Comparison of ENCODE assay signal across 43 cellular contexts in genomic region chr5:170206958-170207357, GRCh38. TPM values are rescaled to one million over a fixed set of nuclear protein-coding genes. Genes with fewer than 3 reads are reported as not detected.
"Had no signal": no experiment of that assay in that cellular context is flagged by ENCODE, and none has a peak within 500 bp of the region (broad histone marks: within the 10 kb centered on the region; RNA-seq: fewer than 3 reads in every experiment).

No MANE protein-coding gene starts in this region.

- H3K36me3 ChIP-seq: adrenal gland, ascending aorta, brain microvascular endothelial cell, breast epithelium, cardiac muscle cell had no signal

- ATAC-seq: activated naive CD4-positive, alpha-beta T cell treated with anti-CD3 and anti-CD28 coated beads, Interleukin-2, amount 50 U/mL, for 72 hours; activated naive CD8-positive, alpha-beta T cell treated with anti-CD3 and anti-CD28 coated beads, Interleukin-2, amount 50 U/mL, for 24 hours; activated T-cell treated with anti-CD3 and anti-CD28 coated beads, Interleukin-2, amount 50 U/mL, for 4 hours; activated T-cell treated with anti-CD3 and anti-CD28 coated beads, Interleukin-2, amount 50 U/mL, for 72 hours; activated T-helper 17 cell treated with anti-CD3 and anti-CD28 coated beads, Interleukin-2, amount 50 U/mL, for 72 hours; body of pancreas had no signal

- H3K9me3 Mint-ChIP-seq: activated naive CD4-positive, alpha-beta T cell treated with anti-CD3 and anti-CD28 coated beads for 36 hours; activated naive CD4-positive, alpha-beta T cell treated with anti-CD3 and anti-CD28 coated beads, Interleukin-2, amount 10 ng/mL, durations not matched to agents 7 days and 5 days; activated naive CD4-positive, alpha-beta T cell treated with anti-CD3 and anti-CD28 coated beads, Interleukin-2, amount 50 U/mL, for 72 hours; activated naive CD8-positive, alpha-beta T cell treated with anti-CD3 and anti-CD28 coated beads for 36 hours; activated naive CD8-positive, alpha-beta T cell treated with anti-CD3 and anti-CD28 coated beads, Interleukin-2, amount 10 ng/mL, durations not matched to agents 7 days and 5 days; activated T-helper 1 cell treated with anti-CD3 and anti-CD28 coated beads, Interleukin-12 subunit alpha, Interleukin-12 subunit beta, Interleukin-2, Interleukin-4 antibody, amounts not matched to agents 30 ng/mL and 10 ng/mL and 1 ng/mL, durations not matched to agents 14 hours and 24 hours and 36 hours; activated T-helper 17 cell treated with anti-CD3 and anti-CD28 coated beads, Interleukin-2, amount 50 U/mL, for 72 hours; activated T-helper 2 cell treated with anti-CD3 and anti-CD28 coated beads, Interferon-gamma antibody, Interleukin-2, Interleukin-4, amounts not matched to agents 10 μg/mL and 5 μg/mL and 100 μg/mL, durations not matched to agents 14 hours and 24 hours and 36 hours; central memory CD8-positive, alpha-beta T cell had no signal

- H3K9me3 ChIP-seq: adrenal gland, ascending aorta, body of pancreas, breast epithelium had no signal

- H3K4me1 ChIP-seq: adrenal gland, ascending aorta, body of pancreas, breast epithelium had no signal

- H3K27ac Mint-ChIP-seq: activated naive CD4-positive, alpha-beta T cell treated with anti-CD3 and anti-CD28 coated beads for 36 hours; activated naive CD4-positive, alpha-beta T cell treated with anti-CD3 and anti-CD28 coated beads, Interleukin-2, amount 10 ng/mL, durations not matched to agents 7 days and 5 days; activated naive CD4-positive, alpha-beta T cell treated with anti-CD3 and anti-CD28 coated beads, Interleukin-2, amount 50 U/mL, for 24 hours; activated naive CD4-positive, alpha-beta T cell treated with anti-CD3 and anti-CD28 coated beads, Interleukin-2, amount 50 U/mL, for 72 hours; activated naive CD8-positive, alpha-beta T cell; activated naive CD8-positive, alpha-beta T cell treated with anti-CD3 and anti-CD28 coated beads for 36 hours; activated naive CD8-positive, alpha-beta T cell treated with anti-CD3 and anti-CD28 coated beads, Interleukin-2, amount 10 ng/mL, durations not matched to agents 7 days and 5 days; activated naive CD8-positive, alpha-beta T cell treated with anti-CD3 and anti-CD28 coated beads, Interleukin-2, amount 50 U/mL, for 24 hours; activated T-cell treated with anti-CD3 and anti-CD28 coated beads, Interleukin-2, amount 50 U/mL, for 72 hours; activated T-helper 1 cell treated with anti-CD3 and anti-CD28 coated beads, Interleukin-12 subunit alpha, Interleukin-12 subunit beta, Interleukin-2, Interleukin-4 antibody, amounts not matched to agents 30 ng/mL and 10 ng/mL and 1 ng/mL, durations not matched to agents 14 hours and 24 hours and 36 hours; activated T-helper 17 cell treated with anti-CD3 and anti-CD28 coated beads, Interleukin-2, amount 50 U/mL, for 72 hours; activated T-helper 2 cell treated with anti-CD3 and anti-CD28 coated beads, Interferon-gamma antibody, Interleukin-2, Interleukin-4, amounts not matched to agents 10 μg/mL and 5 μg/mL and 100 μg/mL, durations not matched to agents 14 hours and 24 hours and 36 hours; brain had no signal

- H3K36me3 Mint-ChIP-seq: activated naive CD4-positive, alpha-beta T cell treated with anti-CD3 and anti-CD28 coated beads, Interleukin-2, amount 10 ng/mL, durations not matched to agents 7 days and 5 days; activated naive CD4-positive, alpha-beta T cell treated with anti-CD3 and anti-CD28 coated beads, Interleukin-2, amount 50 U/mL, for 72 hours; activated naive CD8-positive, alpha-beta T cell treated with anti-CD3 and anti-CD28 coated beads for 36 hours; activated naive CD8-positive, alpha-beta T cell treated with anti-CD3 and anti-CD28 coated beads, Interleukin-2, amount 10 ng/mL, durations not matched to agents 7 days and 5 days; brain had no signal

- H3K27me3 ChIP-seq: adrenal gland, ascending aorta, body of pancreas, brain microvascular endothelial cell, breast epithelium, cardiac muscle cell had no signal

- DNase-seq: activated effector memory CD4-positive, alpha-beta T cell treated with anti-CD3 and anti-CD28 coated beads, Interleukin-2, amount 50 U/mL, for 16 hours; activated effector memory CD4-positive, alpha-beta T cell treated with Interleukin-2 at 50 U/mL for 16 hours; activated gamma-delta T cell; activated gamma-delta T cell treated with Interleukin-2 at 50 U/mL for 16 hours; activated naive CD4-positive, alpha-beta T cell; activated naive CD4-positive, alpha-beta T cell treated with anti-CD3 and anti-CD28 coated beads for 36 hours; activated naive CD4-positive, alpha-beta T cell treated with anti-CD3 and anti-CD28 coated beads, Interleukin-2, amount 10 ng/mL, durations not matched to agents 7 days and 5 days; activated naive CD4-positive, alpha-beta T cell treated with anti-CD3 and anti-CD28 coated beads, Interleukin-2, amount 50 U/mL, for 16 hours; activated naive CD4-positive, alpha-beta T cell treated with Interleukin-2 at 50 U/mL for 16 hours; activated naive CD8-positive, alpha-beta T cell treated with anti-CD3 and anti-CD28 coated beads for 36 hours; activated naive CD8-positive, alpha-beta T cell treated with anti-CD3 and anti-CD28 coated beads, Interleukin-2, amount 10 ng/mL, durations not matched to agents 7 days and 5 days; activated naive CD8-positive, alpha-beta T cell treated with anti-CD3 and anti-CD28 coated beads, Interleukin-2, amount 50 U/mL, for 24 hours; activated T-cell treated with anti-CD3 and anti-CD28 coated beads, Interleukin-2, amount 50 U/mL, for 4 hours; activated T-cell treated with anti-CD3 and anti-CD28 coated beads, Interleukin-2, amount 50 U/mL, for 48 hours; activated T-cell treated with anti-CD3 and anti-CD28 coated beads, Interleukin-2, amount 50 U/mL, for 72 hours; adrenal gland; amniotic stem cell; amygdala; anterior cingulate cortex; aorta; body of pancreas; brain microvascular endothelial cell; caudate nucleus; central memory CD4-positive, alpha-beta T cell; cerebellar nuclear complex had no signal

- FAIRE-seq: astrocyte, bronchial epithelial cell, colon had no signal

- H3K27ac ChIP-seq: adrenal gland, ascending aorta, body of pancreas, brain microvascular endothelial cell, breast epithelium, cardiac muscle cell had no signal

- H3K4me3 ChIP-seq: adrenal gland, ascending aorta, body of pancreas, breast epithelium, cardiac muscle cell had no signal

- H3K4me1 Mint-ChIP-seq: activated naive CD4-positive, alpha-beta T cell treated with anti-CD3 and anti-CD28 coated beads, Interleukin-2, amount 10 ng/mL, durations not matched to agents 7 days and 5 days; activated naive CD4-positive, alpha-beta T cell treated with anti-CD3 and anti-CD28 coated beads, Interleukin-2, amount 50 U/mL, for 24 hours; activated naive CD8-positive, alpha-beta T cell treated with anti-CD3 and anti-CD28 coated beads for 36 hours; activated naive CD8-positive, alpha-beta T cell treated with anti-CD3 and anti-CD28 coated beads, Interleukin-2, amount 10 ng/mL, durations not matched to agents 7 days and 5 days; activated naive CD8-positive, alpha-beta T cell treated with anti-CD3 and anti-CD28 coated beads, Interleukin-2, amount 50 U/mL, for 24 hours; activated T-helper 17 cell treated with anti-CD3 and anti-CD28 coated beads, Interleukin-2, amount 50 U/mL, for 72 hours; central memory CD8-positive, alpha-beta T cell had no signal

- H3K4me3 Mint-ChIP-seq: activated naive CD4-positive, alpha-beta T cell treated with anti-CD3 and anti-CD28 coated beads for 36 hours; activated naive CD4-positive, alpha-beta T cell treated with anti-CD3 and anti-CD28 coated beads, Interleukin-2, amount 10 ng/mL, durations not matched to agents 7 days and 5 days; activated naive CD4-positive, alpha-beta T cell treated with anti-CD3 and anti-CD28 coated beads, Interleukin-2, amount 50 U/mL, for 24 hours; activated naive CD8-positive, alpha-beta T cell; activated naive CD8-positive, alpha-beta T cell treated with anti-CD3 and anti-CD28 coated beads for 36 hours; activated naive CD8-positive, alpha-beta T cell treated with anti-CD3 and anti-CD28 coated beads, Interleukin-2, amount 10 ng/mL, durations not matched to agents 7 days and 5 days; activated naive CD8-positive, alpha-beta T cell treated with anti-CD3 and anti-CD28 coated beads, Interleukin-2, amount 50 U/mL, for 24 hours; activated T-cell treated with anti-CD3 and anti-CD28 coated beads, Interleukin-2, amount 50 U/mL, for 4 hours; activated T-cell treated with anti-CD3 and anti-CD28 coated beads, Interleukin-2, amount 50 U/mL, for 72 hours; activated T-helper 1 cell treated with anti-CD3 and anti-CD28 coated beads, Interleukin-12 subunit alpha, Interleukin-12 subunit beta, Interleukin-2, Interleukin-4 antibody, amounts not matched to agents 30 ng/mL and 10 ng/mL and 1 ng/mL, durations not matched to agents 14 hours and 24 hours and 36 hours; activated T-helper 17 cell treated with anti-CD3 and anti-CD28 coated beads, Interleukin-2, amount 50 U/mL, for 72 hours; brain; central memory CD8-positive, alpha-beta T cell had no signal

RNA-seq across cellular contexts. Expression of gene C5orf58, which starts 25.8 kb away (rescaled TPM):
- total RNA-seq: activated naive CD4-positive, alpha-beta T cell treated with anti-CD3 and anti-CD28 coated beads for 36 hours; activated naive CD4-positive, alpha-beta T cell treated with anti-CD3 and anti-CD28 coated beads, Interleukin-2, amount 50 U/mL, for 72 hours; activated naive CD8-positive, alpha-beta T cell treated with anti-CD3 and anti-CD28 coated beads for 36 hours; activated naive CD8-positive, alpha-beta T cell treated with anti-CD3 and anti-CD28 coated beads, Interleukin-2, amount 10 ng/mL, durations not matched to agents 7 days and 5 days; activated T-cell treated with anti-CD3 and anti-CD28 coated beads, Interleukin-2, amount 50 U/mL, for 4 hours; activated T-cell treated with anti-CD3 and anti-CD28 coated beads, Interleukin-2, amount 50 U/mL, for 72 hours; activated T-helper 1 cell treated with anti-CD3 and anti-CD28 coated beads, Interleukin-12 subunit alpha, Interleukin-12 subunit beta, Interleukin-2, Interleukin-4 antibody, amounts not matched to agents 30 ng/mL and 10 ng/mL and 1 ng/mL, durations not matched to agents 14 hours and 24 hours and 36 hours; activated T-helper 17 cell treated with anti-CD3 and anti-CD28 coated beads, Interleukin-2, amount 50 U/mL, for 72 hours; activated T-helper 2 cell treated with anti-CD3 and anti-CD28 coated beads, Interferon-gamma antibody, Interleukin-2, Interleukin-4, amounts not matched to agents 10 μg/mL and 5 μg/mL and 100 μg/mL, durations not matched to agents 14 hours and 24 hours and 36 hours; aorta; ascending aorta; astrocyte; body of pancreas; bronchial epithelial cell; cardiac muscle cell; cardiac septum; cerebellum; chondrocyte had no signal
- polyA plus RNA-seq: adipose tissue, aorta, cardiac muscle cell had no signal
